ENCODE assay signal across 8 cellular contexts in the genomic region with DNA sequence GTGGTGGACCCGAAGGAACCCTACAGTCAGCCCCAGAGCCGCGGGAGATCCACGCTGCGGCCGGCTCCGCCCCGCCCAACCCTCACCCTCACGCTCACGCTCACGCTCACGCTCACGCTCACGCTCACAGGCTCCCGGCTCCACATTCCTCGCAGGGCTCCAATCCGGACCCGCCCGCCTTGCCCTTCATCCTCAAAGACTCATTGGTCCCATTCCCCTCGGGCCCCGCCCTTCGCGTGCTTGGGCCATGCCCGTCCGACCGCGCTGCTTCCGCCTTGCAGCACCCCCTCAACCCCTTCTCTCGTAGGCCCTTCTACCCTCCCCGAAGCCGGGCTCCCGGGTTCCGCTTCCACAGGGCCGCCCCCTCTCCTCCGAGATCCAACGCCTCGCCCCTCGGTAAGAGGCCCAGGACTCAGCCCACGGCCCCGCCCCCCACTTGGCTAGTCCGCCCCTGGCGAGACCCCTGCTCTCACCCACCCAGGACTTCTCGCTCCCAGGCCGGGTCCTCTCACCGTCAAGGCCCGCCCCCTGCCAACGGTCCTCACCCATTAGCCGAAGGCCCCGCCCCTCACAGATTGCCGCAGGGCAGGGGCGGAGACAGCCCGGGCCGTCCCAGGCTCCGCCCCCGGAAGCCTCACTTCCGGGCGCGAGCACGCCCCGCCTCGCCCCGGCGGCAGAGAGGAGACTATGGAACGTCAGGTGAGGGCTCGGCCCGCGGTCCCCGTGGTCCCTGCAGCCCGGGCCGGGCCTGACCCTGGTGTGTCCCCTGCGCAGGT. TPM values are rescaled to one million over a fixed set of nuclear protein-coding genes. Genes with fewer than 3 reads are reported as not detected.
DNase-seq lines count a peak whose midpoint lies in the region; ATAC-seq and TF ChIP-seq lines count a peak whose summit lies in the region.

TSS of gene APEH (plus strand) at position 637 of the 776 bp plus-strand sequence. CDS start at position 688, 51 bp downstream.

- no peaks in the 10 kb centered on the region for H3K27me3 ChIP-seq in body of pancreas

- peak; percentile 64 to 85 (median 79) for TF ChIP-seq POLR2A in body of pancreas (IDR thresholded peaks at IDR 0.05)

- H3K27ac ChIP-seq in body of pancreas, result peak within 1 kb of the TSS; percentile 90 to 96 (median 92)

- H3K4me1 ChIP-seq in body of pancreas, result peaks cover 33% of the 10 kb centered on the region

- DNase-seq in body of pancreas (peak; percentile 95 to 99 (median 98)), smooth muscle cell of the brain vasculature (ENCODE audit: low read depth, low spot score) (peak; percentile 79), OCI-M1 (lab: John Stamatoyannopoulos, UW) (no peak)
- no peak for DNase-seq in effector CD8-positive, alpha-beta T cell (lab: John Stamatoyannopoulos, UW)

- WGBS in body of pancreas, 2 donors, result 0% methylated on average over 34 to 71 of the region's 71 CpGs

- TF ChIP-seq CTCF in body of pancreas (IDR thresholded peaks at IDR 0.05), result no peak

- peak within 1 kb of the TSS; percentile 59 to 98 for H3K4me3 ChIP-seq in body of pancreas
- H3K4me3 ChIP-seq in iPS-18c (ENCODE audit: insufficient read depth, low read depth, low read length), result peak within 1 kb of the TSS; percentile 98

- intact Hi-C loops in body of pancreas (cut with DNase I), result no loop called here

- H3K9me3 ChIP-seq in body of pancreas (no peaks in the 10 kb centered on the region), iPS-18c (ENCODE audit: control insufficient read depth, insufficient read depth, low read length) (no peaks in the 10 kb centered on the region)

- ATAC-seq in GM18511 (IDR thresholded peaks at IDR 0.05; ENCODE audit: unreplicated experiment) (peak; percentile 88), HG02981 (IDR thresholded peaks at IDR 0.05; ENCODE audit: unreplicated experiment) (peak; percentile 77), SK-N-SH treated with all-trans-retinoic acid at 6 μM for 48 hours (peak; percentile 92), body of pancreas (peak; percentile 89)

- H3K36me3 ChIP-seq in body of pancreas (replicated peaks in 1 of 2; ENCODE audit: insufficient read depth in 1 of 2, low read depth in 2 of 2), result peaks cover 0 to 6% of the 10 kb centered on the region in 2 donors

TF ChIP-seq in SK-N-SH treated with all-trans-retinoic acid at 6 μM for 48 hours, 23 proteins besides CTCF, POLR2A, EP300 and RAD21:
- TF ChIP-seq GLIS3 (CRISPR knock-in tag; IDR thresholded peaks at IDR 0.05) (no peak), ZFP30 (CRISPR knock-in tag; IDR thresholded peaks at IDR 0.05) (no peak), BACH2 (CRISPR knock-in tag; IDR thresholded peaks at IDR 0.05; ENCODE audit: borderline replicate concordance) (no peak), ZC3H10 (CRISPR knock-in tag; IDR thresholded peaks at IDR 0.05) (no peak), RARB (CRISPR knock-in tag; IDR thresholded peaks at IDR 0.05) (no peak), CSDC2 (CRISPR knock-in tag; IDR thresholded peaks at IDR 0.05) (no peak), ARNTL (CRISPR knock-in tag; IDR thresholded peaks at IDR 0.05; ENCODE audit: borderline replicate concordance, low read depth) (no peak), ISL1 (CRISPR knock-in tag; IDR thresholded peaks at IDR 0.05) (no peak), ZFP3 (CRISPR knock-in tag; IDR thresholded peaks at IDR 0.05) (no peak), ZNF8 (CRISPR knock-in tag; IDR thresholded peaks at IDR 0.05) (no peak), ESRRG (CRISPR knock-in tag; IDR thresholded peaks at IDR 0.05) (no peak), PPARA (CRISPR knock-in tag; IDR thresholded peaks at IDR 0.05; ENCODE audit: borderline replicate concordance) (no peak)
- TF ChIP-seq, protein P1, sequence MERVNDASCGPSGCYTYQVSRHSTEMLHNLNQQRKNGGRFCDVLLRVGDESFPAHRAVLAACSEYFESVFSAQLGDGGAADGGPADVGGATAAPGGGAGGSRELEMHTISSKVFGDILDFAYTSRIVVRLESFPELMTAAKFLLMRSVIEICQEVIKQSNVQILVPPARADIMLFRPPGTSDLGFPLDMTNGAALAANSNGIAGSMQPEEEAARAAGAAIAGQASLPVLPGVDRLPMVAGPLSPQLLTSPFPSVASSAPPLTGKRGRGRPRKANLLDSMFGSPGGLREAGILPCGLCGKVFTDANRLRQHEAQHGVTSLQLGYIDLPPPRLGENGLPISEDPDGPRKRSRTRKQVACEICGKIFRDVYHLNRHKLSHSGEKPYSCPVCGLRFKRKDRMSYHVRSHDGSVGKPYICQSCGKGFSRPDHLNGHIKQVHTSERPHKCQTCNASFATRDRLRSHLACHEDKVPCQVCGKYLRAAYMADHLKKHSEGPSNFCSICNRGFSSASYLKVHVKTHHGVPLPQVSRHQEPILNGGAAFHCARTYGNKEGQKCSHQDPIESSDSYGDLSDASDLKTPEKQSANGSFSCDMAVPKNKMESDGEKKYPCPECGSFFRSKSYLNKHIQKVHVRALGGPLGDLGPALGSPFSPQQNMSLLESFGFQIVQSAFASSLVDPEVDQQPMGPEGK (CRISPR knock-in tag; IDR thresholded peaks at IDR 0.05; ENCODE audit: borderline replicate concordance), result no peak
- TF ChIP-seq, protein P2, sequence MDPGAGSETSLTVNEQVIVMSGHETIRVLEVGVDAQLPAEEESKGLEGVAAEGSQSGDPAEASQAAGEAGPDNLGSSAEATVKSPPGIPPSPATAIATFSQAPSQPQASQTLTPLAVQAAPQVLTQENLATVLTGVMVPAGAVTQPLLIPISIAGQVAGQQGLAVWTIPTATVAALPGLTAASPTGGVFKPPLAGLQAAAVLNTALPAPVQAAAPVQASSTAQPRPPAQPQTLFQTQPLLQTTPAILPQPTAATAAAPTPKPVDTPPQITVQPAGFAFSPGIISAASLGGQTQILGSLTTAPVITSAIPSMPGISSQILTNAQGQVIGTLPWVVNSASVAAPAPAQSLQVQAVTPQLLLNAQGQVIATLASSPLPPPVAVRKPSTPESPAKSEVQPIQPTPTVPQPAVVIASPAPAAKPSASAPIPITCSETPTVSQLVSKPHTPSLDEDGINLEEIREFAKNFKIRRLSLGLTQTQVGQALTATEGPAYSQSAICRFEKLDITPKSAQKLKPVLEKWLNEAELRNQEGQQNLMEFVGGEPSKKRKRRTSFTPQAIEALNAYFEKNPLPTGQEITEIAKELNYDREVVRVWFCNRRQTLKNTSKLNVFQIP (CRISPR knock-in tag; IDR thresholded peaks at IDR 0.05; ENCODE audit: borderline replicate concordance, low read depth), result no peak
- TF ChIP-seq, protein P3, sequence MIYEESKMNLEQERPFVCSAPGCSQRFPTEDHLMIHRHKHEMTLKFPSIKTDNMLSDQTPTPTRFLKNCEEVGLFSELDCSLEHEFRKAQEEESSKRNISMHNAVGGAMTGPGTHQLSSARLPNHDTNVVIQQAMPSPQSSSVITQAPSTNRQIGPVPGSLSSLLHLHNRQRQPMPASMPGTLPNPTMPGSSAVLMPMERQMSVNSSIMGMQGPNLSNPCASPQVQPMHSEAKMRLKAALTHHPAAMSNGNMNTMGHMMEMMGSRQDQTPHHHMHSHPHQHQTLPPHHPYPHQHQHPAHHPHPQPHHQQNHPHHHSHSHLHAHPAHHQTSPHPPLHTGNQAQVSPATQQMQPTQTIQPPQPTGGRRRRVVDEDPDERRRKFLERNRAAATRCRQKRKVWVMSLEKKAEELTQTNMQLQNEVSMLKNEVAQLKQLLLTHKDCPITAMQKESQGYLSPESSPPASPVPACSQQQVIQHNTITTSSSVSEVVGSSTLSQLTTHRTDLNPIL (CRISPR knock-in tag; IDR thresholded peaks at IDR 0.05; ENCODE audit: low read depth), result no peak

RNA-seq across cellular contexts. Expression of gene APEH, which starts in this region (rescaled TPM):
- 10 to 100 TPM; 58.7 to 67.7 TPM for total RNA-seq in body of pancreas

Comparison
In these comparisons a context has a peak if more than half of its experiments do, and no peak if none do; other contexts are left out.
1. DNase-seq: peak in body of pancreas (4 of 4) and smooth muscle cell of the brain vasculature (single experiment); none in OCI-M1 (single experiment) and effector CD8-positive, alpha-beta T cell (single experiment).
2. Peak in every context shown above with its lines, with median percentiles within 50 percentile points of each other: ATAC-seq.